18 cellular contexts compared by ENCODE assay signal in genomic region chr4:2370597-2371320, GRCh38. TPM values are rescaled to one million over a fixed set of nuclear protein-coding genes. Genes with fewer than 3 reads are reported as not detected.
DNase-seq lines count a peak whose midpoint lies in the region; ATAC-seq and TF ChIP-seq lines count a peak whose summit lies in the region.
"Had no signal": no experiment of that assay in that cellular context is flagged by ENCODE, and none has a peak within 500 bp of the region (broad histone marks: within the 10 kb centered on the region; RNA-seq: fewer than 3 reads in every experiment).

No MANE protein-coding gene starts in this region.

- no peak for ATAC-seq in natural killer cell treated with Interleukin-12 subunit alpha and Interleukin-12 subunit beta and Interleukin-15 and Interleukin-18, amount 100 ng/mL, for 72 hours
- no peak for ATAC-seq in natural killer cell
- ATAC-seq in lower lobe of right lung, result no peak
- no peak for ATAC-seq in aorta (ENCODE audit: low FRiP score)
- ATAC-seq in HG03108 (IDR thresholded peaks at IDR 0.05; ENCODE audit: unreplicated experiment), result no peak

- no peak overlapping the region for H3K4me3 ChIP-seq in lower lobe of right lung
- no peak overlapping the region for H3K4me3 ChIP-seq in osteoblast (ENCODE audit: insufficient read depth, low read length)
- H3K4me3 ChIP-seq in aorta (ENCODE audit: low read length in 2 of 2), result no peak overlapping the region
- no peak overlapping the region for H3K4me3 ChIP-seq in uterus
- H3K4me3 ChIP-seq: BLaER1, HAP-1 had no signal

- no peaks in the 10 kb centered on the region for H3K36me3 Mint-ChIP-seq in natural killer cell treated with Interleukin-12 subunit alpha and Interleukin-12 subunit beta and Interleukin-15 and Interleukin-18, amount 100 ng/mL, for 72 hours
- no peaks in the 10 kb centered on the region for H3K36me3 Mint-ChIP-seq in natural killer cell

- WGBS in aorta, 2 donors, result 83 to 85% methylated on average over 26 of the region's 26 CpGs

- no peaks in the 10 kb centered on the region for H3K27me3 Mint-ChIP-seq in natural killer cell treated with Interleukin-12 subunit alpha and Interleukin-12 subunit beta and Interleukin-15 and Interleukin-18, amount 100 ng/mL, for 72 hours
- H3K27me3 Mint-ChIP-seq in natural killer cell (ENCODE audit: low read depth in 2 of 2), result no peaks in the 10 kb centered on the region
- H3K27me3 Mint-ChIP-seq: CD8-positive, alpha-beta memory T cell had no signal

- H3K27me3 ChIP-seq in lower lobe of right lung (ENCODE audit: low read depth), result no peaks in the 10 kb centered on the region
- peaks cover 7% of the 10 kb centered on the region for H3K27me3 ChIP-seq in osteoblast (ENCODE audit: insufficient read depth, low read length)
- no peaks in the 10 kb centered on the region for H3K27me3 ChIP-seq in aorta (ENCODE audit: control insufficient read depth in 1 of 2, insufficient read depth in 2 of 2, low read length in 1 of 2)
- no peaks in the 10 kb centered on the region for H3K27me3 ChIP-seq in uterus
- H3K27me3 ChIP-seq: BLaER1 had no signal

- peaks cover 0 to 5% of the 10 kb centered on the region in 2 donors for H3K4me1 Mint-ChIP-seq in natural killer cell treated with Interleukin-12 subunit alpha and Interleukin-12 subunit beta and Interleukin-15 and Interleukin-18, amount 100 ng/mL, for 72 hours (ENCODE audit: low read depth in 2 of 2)
- H3K4me1 Mint-ChIP-seq in natural killer cell, result peaks cover 0 to 16% of the 10 kb centered on the region in 2 donors

- H2AFZ ChIP-seq in osteoblast (ENCODE audit: low read length), result no peak overlapping the region

- H3K27ac Mint-ChIP-seq in natural killer cell treated with Interleukin-12 subunit alpha and Interleukin-12 subunit beta and Interleukin-15 and Interleukin-18, amount 100 ng/mL, for 72 hours, result no peak overlapping the region
- H3K27ac Mint-ChIP-seq in natural killer cell, result no peak overlapping the region

- H4K20me1 ChIP-seq in osteoblast (ENCODE audit: insufficient read depth, low read length), result no peaks in the 10 kb centered on the region
- H4K20me1 ChIP-seq: BLaER1 had no signal

- TF ChIP-seq POLR2A in uterus (IDR thresholded peaks at IDR 0.05), result no peak

- no peak overlapping the region for H3K4me2 ChIP-seq in osteoblast (ENCODE audit: insufficient read depth, low read length)
- H3K4me2 ChIP-seq: BLaER1 had no signal

- intact Hi-C loops in natural killer cell (cut with micrococcal nuclease) (no loop called here), lower lobe of right lung (cut with DNase I) (no loop called here), aorta (cut with DNase I) (no loop called here), uterus (cut with DNase I; ENCODE audit: low total_unique reads) (no loop called here)

- no peaks in the 10 kb centered on the region for H3K36me3 ChIP-seq in lower lobe of right lung
- no peaks in the 10 kb centered on the region for H3K36me3 ChIP-seq in osteoblast (ENCODE audit: insufficient read depth, low read length)
- H3K36me3 ChIP-seq in aorta (ENCODE audit: control insufficient read depth in 1 of 2, insufficient read depth in 2 of 2, low read length in 1 of 2), result no peaks in the 10 kb centered on the region
- no peaks in the 10 kb centered on the region for H3K36me3 ChIP-seq in uterus
- H3K36me3 ChIP-seq: BLaER1, HAP-1 had no signal

- no peaks in the 10 kb centered on the region for H3K4me1 ChIP-seq in lower lobe of right lung
- H3K4me1 ChIP-seq in osteoblast (ENCODE audit: insufficient read depth, low read length), result no peaks in the 10 kb centered on the region
- H3K4me1 ChIP-seq in aorta (ENCODE audit: control insufficient read depth in 1 of 2, insufficient read depth in 2 of 2, low read length in 2 of 2), result no peaks in the 10 kb centered on the region
- no peaks in the 10 kb centered on the region for H3K4me1 ChIP-seq in uterus
- H3K4me1 ChIP-seq: Caco-2, HAP-1 had no signal

- DNase-seq in natural killer cell treated with Interleukin-12 subunit alpha and Interleukin-12 subunit beta and Interleukin-15 and Interleukin-18, amount 100 ng/mL, for 72 hours (ENCODE audit: low spot score), result peak; percentile 40
- no peak for DNase-seq in natural killer cell
- peak; percentile 36 for DNase-seq in lower lobe of right lung
- peak; percentile 26 for DNase-seq in osteoblast (ENCODE audit: insufficient read length, low spot score, missing footprints)
- DNase-seq in aorta, result peak; percentile 37 to 70
- no peak for DNase-seq in uterus
- DNase-seq in SW480 (ENCODE audit: low spot score), result no peak
- DNase-seq: 8988T, AML-193, DMS53, GF-D8, GOT3 had no signal

- no peaks in the 10 kb centered on the region for H3K79me2 ChIP-seq in osteoblast (ENCODE audit: insufficient read depth, low read length)

- H3K27ac ChIP-seq in lower lobe of right lung, result no peak overlapping the region
- H3K27ac ChIP-seq in osteoblast (ENCODE audit: low read depth, low read length), result no peak overlapping the region
- H3K27ac ChIP-seq in aorta (ENCODE audit: low read depth in 1 of 2, low read length in 2 of 2), result no peak overlapping the region
- no peak overlapping the region for H3K27ac ChIP-seq in uterus
- H3K27ac ChIP-seq: BLaER1 had no signal

- TF ChIP-seq CTCF in natural killer cell (IDR thresholded peaks at IDR 0.05) (no peak), lower lobe of right lung (IDR thresholded peaks at IDR 0.05) (no peak), osteoblast (IDR thresholded peaks at IDR 0.05; ENCODE audit: extremely low read depth, low read depth, low read length) (no peak), uterus (IDR thresholded peaks at IDR 0.05) (no peak)

- H3K9me3 ChIP-seq in lower lobe of right lung (peaks cover 8% of the 10 kb centered on the region), osteoblast (ENCODE audit: low read depth, low read length) (peaks cover 5% of the 10 kb centered on the region), aorta (ENCODE audit: control insufficient read depth, low read length) (peaks cover 2% of the 10 kb centered on the region), uterus (no peaks in the 10 kb centered on the region)
- H3K9me3 ChIP-seq: Caco-2, HAP-1 had no signal

- H3K9me3 Mint-ChIP-seq in natural killer cell treated with Interleukin-12 subunit alpha and Interleukin-12 subunit beta and Interleukin-15 and Interleukin-18, amount 100 ng/mL, for 72 hours, result no peaks in the 10 kb centered on the region
- peaks cover 0 to 3% of the 10 kb centered on the region in 2 donors for H3K9me3 Mint-ChIP-seq in natural killer cell

- no peak overlapping the region for H3K4me3 Mint-ChIP-seq in natural killer cell treated with Interleukin-12 subunit alpha and Interleukin-12 subunit beta and Interleukin-15 and Interleukin-18, amount 100 ng/mL, for 72 hours
- H3K4me3 Mint-ChIP-seq in natural killer cell, result no peak overlapping the region

RNA-seq across cellular contexts. Expression of gene ZFYVE28, which starts 47.7 kb away (rescaled TPM):
- 10 to 100 TPM; 13.8 to 25.6 TPM for total RNA-seq in natural killer cell treated with Interleukin-12 subunit alpha and Interleukin-12 subunit beta and Interleukin-15 and Interleukin-18, amount 100 ng/mL, for 72 hours
- total RNA-seq in natural killer cell (100 to 1,000 TPM in 2 of 3 donors, 10 to 100 TPM in 1; 85.4 to 107 (median 104) TPM), lower lobe of right lung (12.9 TPM), osteoblast (9.7 and 10.5 TPM in 2 replicates), aorta (10 to 100 TPM; 10.8 to 25.9 TPM), uterus (10 to 100 TPM in 3 of 4 donors, 1 to 10 TPM in 1; 5.4 to 16.7 (median 13.4) TPM)
- polyA plus RNA-seq in aorta, result 10 to 100 TPM in 1 of 2 donors, 1 to 10 TPM in 1; 7.0 to 14.3 TPM

RNA-seq across cellular contexts. Expression of gene CFAP99, which starts 48.0 kb away (rescaled TPM):
- not detected for total RNA-seq in natural killer cell treated with Interleukin-12 subunit alpha and Interleukin-12 subunit beta and Interleukin-15 and Interleukin-18, amount 100 ng/mL, for 72 hours
- total RNA-seq in natural killer cell, result not detected
- total RNA-seq in lower lobe of right lung, result 4.3 TPM
- under 0.01 TPM in 2 replicates for total RNA-seq in osteoblast
- total RNA-seq in aorta, result under 1 TPM in 1 of 2 donors, not detected in 1; 0.13 TPM
- polyA plus RNA-seq in aorta, result not detected
- total RNA-seq in uterus, result under 1 TPM in 2 of 4 donors, not detected in 2; 0.21 to 0.46 TPM
- total RNA-seq: Caco-2, HT1080 had no signal
- polyA plus RNA-seq: CD8-positive, alpha-beta memory T cell had no signal

Comparison
In these comparisons a context has a peak if more than half of its experiments do, and no peak if none do; other contexts are left out.
1. DNase-seq: peak in natural killer cell treated with Interleukin-12 subunit alpha and Interleukin-12 subunit beta and Interleukin-15 and Interleukin-18, amount 100 ng/mL, for 72 hours (single experiment), lower lobe of right lung (single experiment), osteoblast (single experiment) and aorta (2 of 2); none in natural killer cell (single experiment), uterus (0 of 2) and SW480 (single experiment).